In genomic region chr1:1353389-1354151, GRCh38 we compare ENCODE assay signal across 1 cellular context.
TF ChIP-seq lines count a peak whose summit lies in the region.

No MANE protein-coding gene starts in this region.

TF ChIP-seq in A549, 52 proteins besides CTCF, POLR2A, EP300 and RAD21:
- no peak for TF ChIP-seq CHD2 (IDR thresholded peaks at IDR 0.05; ENCODE audit: low read length, partially characterized antibody)
- TF ChIP-seq, protein P1, sequence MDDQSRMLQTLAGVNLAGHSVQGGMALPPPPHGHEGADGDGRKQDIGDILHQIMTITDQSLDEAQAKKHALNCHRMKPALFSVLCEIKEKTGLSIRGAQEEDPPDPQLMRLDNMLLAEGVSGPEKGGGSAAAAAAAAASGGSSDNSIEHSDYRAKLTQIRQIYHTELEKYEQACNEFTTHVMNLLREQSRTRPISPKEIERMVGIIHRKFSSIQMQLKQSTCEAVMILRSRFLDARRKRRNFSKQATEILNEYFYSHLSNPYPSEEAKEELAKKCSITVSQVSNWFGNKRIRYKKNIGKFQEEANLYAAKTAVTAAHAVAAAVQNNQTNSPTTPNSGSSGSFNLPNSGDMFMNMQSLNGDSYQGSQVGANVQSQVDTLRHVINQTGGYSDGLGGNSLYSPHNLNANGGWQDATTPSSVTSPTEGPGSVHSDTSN (IDR thresholded peaks at IDR 0.05): peak; percentile 41; the same call in 1 of the 2 replicates
